ENCODE assay signal across 8 cellular contexts in the genomic region with DNA sequence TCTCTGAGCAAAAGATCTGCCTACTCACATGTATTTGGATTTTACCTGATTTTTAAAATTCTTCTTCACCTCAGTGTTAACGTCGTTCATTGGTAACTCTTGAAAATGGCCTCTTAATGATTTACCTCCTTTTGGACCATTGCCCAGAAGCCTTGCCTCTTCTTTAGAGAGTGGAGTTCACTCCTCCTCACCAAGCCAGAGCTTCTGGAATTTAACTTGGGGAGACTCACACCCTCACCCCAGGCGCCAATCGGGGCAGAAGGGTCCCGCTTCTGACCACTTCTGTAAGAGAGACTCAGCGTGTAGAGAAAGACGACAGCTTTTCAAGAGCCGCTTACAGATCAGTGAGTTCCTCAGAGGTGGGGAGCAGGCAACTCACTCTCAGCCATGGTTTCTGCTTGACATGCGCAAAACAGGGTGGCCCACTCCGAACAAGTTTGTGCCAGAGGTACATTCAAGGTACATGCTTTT. TPM values are rescaled to one million over a fixed set of nuclear protein-coding genes. Genes with fewer than 3 reads are reported as not detected.
DNase-seq lines count a peak whose midpoint lies in the region; ATAC-seq and TF ChIP-seq lines count a peak whose summit lies in the region.

No MANE protein-coding gene starts in this region.

- DNase-seq in EH (ENCODE audit: low read depth) (peak; percentile 29), heart left ventricle (no peak), renal cortical epithelial cell (ENCODE audit: low read depth) (peak; percentile 91), 8988T (no peak), cerebellar nuclear complex (lab: John Stamatoyannopoulos, UW) (no peak)

- peak overlapping the region; percentile 70 for H2AFZ ChIP-seq in SU-DHL-6 (ENCODE audit: low read depth, low read length, severe bottlenecking)

- intact Hi-C loops in heart left ventricle (cut with DNase I) = loop anchor here in 1 of 10 donors (2.0 kb wide), 1 partner anchor 45 kb away; a partner anchor contains a TSS

- H3K4me1 ChIP-seq in heart left ventricle = peaks cover 0 to 21% (median 9%) of the 10 kb centered on the region in 12 donors

- no peaks in the 10 kb centered on the region for H3K9me3 ChIP-seq in SU-DHL-6 (ENCODE audit: insufficient read depth, low read length)
- H3K9me3 ChIP-seq in heart left ventricle = no peaks in the 10 kb centered on the region

- H4K20me1 ChIP-seq in SU-DHL-6 (ENCODE audit: low read depth, low read length) = no peaks in the 10 kb centered on the region

- H3K27ac ChIP-seq in SU-DHL-6 (ENCODE audit: low read depth, low read length) (no peak overlapping the region), heart left ventricle (peak overlapping the region in 5 of 12 donors; percentile 31 to 67 (median 35))

- ATAC-seq in heart left ventricle (peak in 2 of 4 donors; percentile 15 to 18), GM19452 (IDR thresholded peaks at IDR 0.05; ENCODE audit: unreplicated experiment) (no peak), GM19455 (IDR thresholded peaks at IDR 0.05; ENCODE audit: unreplicated experiment) (no peak)

- H3K36me3 ChIP-seq in SU-DHL-6 (ENCODE audit: low read length) = no peaks in the 10 kb centered on the region
- no peaks in the 10 kb centered on the region for H3K36me3 ChIP-seq in heart left ventricle

- no peaks in the 10 kb centered on the region for H3K9me2 ChIP-seq in SU-DHL-6 (replicated peaks; ENCODE audit: insufficient read depth, low read length)

- H3F3A ChIP-seq in SU-DHL-6 (ENCODE audit: insufficient read depth) = peaks cover 9% of the 10 kb centered on the region; the same call in 1 of the 2 replicates

- H3K27me3 ChIP-seq in SU-DHL-6 (ENCODE audit: low read length) = no peaks in the 10 kb centered on the region
- peaks cover 0 to 44% (median 0%) of the 10 kb centered on the region in 9 donors for H3K27me3 ChIP-seq in heart left ventricle

- TF ChIP-seq POLR2A in heart left ventricle (IDR thresholded peaks at IDR 0.05) = no peak

- no peaks in the 10 kb centered on the region for H3K79me2 ChIP-seq in SU-DHL-6 (ENCODE audit: insufficient read depth, low read length)

- H3K9ac ChIP-seq in SU-DHL-6 (ENCODE audit: low read length) = peak overlapping the region; percentile 45

- TF ChIP-seq CTCF in SU-DHL-6 (IDR thresholded peaks at IDR 0.05; ENCODE audit: insufficient read depth, low read length, poor library complexity, severe bottlenecking) (no peak), heart left ventricle (IDR thresholded peaks at IDR 0.05) (no peak)

- H3K4me2 ChIP-seq in SU-DHL-6 (ENCODE audit: low read depth, low read length, poor library complexity, severe bottlenecking) = peak overlapping the region; percentile 47

- H3K4me3 ChIP-seq in SU-DHL-6 (ENCODE audit: insufficient read depth, low read length, poor library complexity, severe bottlenecking) (no peak overlapping the region), heart left ventricle (peak overlapping the region; percentile 26 to 66 (median 52))

- WGBS in heart left ventricle, 4 donors = 3 to 18% (median 10%) methylated on average over 10 of the region's 10 CpGs

RNA-seq across cellular contexts. Expression of a gene that starts 2.7 kb away (rescaled TPM):
- under 1 TPM in 7 of 9 donors, not detected in 2; 0.07 to 0.19 (median 0.12) TPM for total RNA-seq in heart left ventricle
- under 1 TPM in 1 of 2 donors, not detected in 1; 0.08 TPM for polyA plus RNA-seq in heart left ventricle
- not detected in 2 replicates for total RNA-seq in renal cortical epithelial cell

RNA-seq across cellular contexts. Expression of a gene that starts 12.7 kb away (rescaled TPM):
- 10 to 100 TPM; 13.6 to 30.6 (median 24.7) TPM for total RNA-seq in heart left ventricle
- polyA plus RNA-seq in heart left ventricle = 10 to 100 TPM; 17.8 to 19.0 TPM
- 14.1 and 30.7 TPM in 2 replicates for total RNA-seq in renal cortical epithelial cell

RNA-seq across cellular contexts. Expression of a gene that starts 45.3 kb away (rescaled TPM):
- total RNA-seq in heart left ventricle = 10 to 100 TPM in 3 of 9 donors, 1 to 10 TPM in 6; 2.1 to 12.1 (median 9.3) TPM
- polyA plus RNA-seq in heart left ventricle = 1 to 10 TPM; 3.2 to 6.0 TPM
- total RNA-seq in renal cortical epithelial cell = 1.2 and 15.4 TPM in 2 replicates

Comparison
In these comparisons a context has a peak if more than half of its experiments do, and no peak if none do; other contexts are left out.
1. DNase-seq: peak in EH (single experiment) and renal cortical epithelial cell (single experiment); none in heart left ventricle (0 of 5), 8988T (single experiment) and cerebellar nuclear complex (0 of 2).